In genomic region chr4:146333187-146333894, GRCh38 we compare ENCODE assay signal across 8 cellular contexts.
A peak's percentile ranks its signal among the peaks of the same experiment; 100 is the strongest.
DNase-seq lines count a peak whose midpoint lies in the region; ATAC-seq and TF ChIP-seq lines count a peak whose summit lies in the region.

No MANE protein-coding gene starts in this region.

- WGBS in ovary, 3 donors, result 42 to 54% (median 52%) methylated on average over 4 of the region's 4 CpGs

- TF ChIP-seq CTCF in epithelial cell of esophagus (IDR thresholded peaks at IDR 0.05; ENCODE audit: insufficient read depth, low read depth, low read length, missing control alignments) (no peak), ovary (IDR thresholded peaks at IDR 0.05) (no peak)

- no peak overlapping the region for H3K4me3 ChIP-seq in epithelial cell of esophagus (ENCODE audit: low read length)
- H3K4me3 ChIP-seq in ovary, result no peak overlapping the region
- H3K4me3 ChIP-seq in H7 (ENCODE audit: insufficient read depth, low read depth, low read length), result no peak overlapping the region

- no peaks in the 10 kb centered on the region for H3K36me3 Mint-ChIP-seq in activated CD4-positive, alpha-beta T cell treated with anti-CD3 and anti-CD28 coated beads for 36 hours (ENCODE audit: low read depth)

- intact Hi-C loops in activated CD4-positive, alpha-beta T cell treated with anti-CD3 and anti-CD28 coated beads for 36 hours (cut with DNase I, micrococcal nuclease), result loop anchor here in 1 of 2 experiments (1.0 kb wide), 1 partner anchor 90 kb away; no protein-coding TSS in a partner anchor
- intact Hi-C loops in ovary (cut with DNase I), result no loop called here

- no peaks in the 10 kb centered on the region for H3K9me3 Mint-ChIP-seq in activated CD4-positive, alpha-beta T cell treated with anti-CD3 and anti-CD28 coated beads for 36 hours (ENCODE audit: low read depth)

- H3K27ac ChIP-seq in ovary, result no peak overlapping the region

- CTCF ChIA-PET in activated CD4-positive, alpha-beta T cell treated with anti-CD3 and anti-CD28 coated beads for 36 hours (lab: Charles Lee), result interaction anchor here (0.6 to 1.1 kb wide), 5 partner anchors 9 to 756 kb away, joined by 3 to 6 read pairs (median 3); no protein-coding TSS in a partner anchor

- no peaks in the 10 kb centered on the region for H3K27me3 Mint-ChIP-seq in activated CD4-positive, alpha-beta T cell treated with anti-CD3 and anti-CD28 coated beads for 36 hours

- no peaks in the 10 kb centered on the region for H3K9me3 ChIP-seq in ovary

- ATAC-seq in activated CD4-positive, alpha-beta T cell treated with anti-CD3 and anti-CD28 coated beads for 36 hours, result peak; percentile 91
- peak; percentile 95 for ATAC-seq in HG02610 (IDR thresholded peaks at IDR 0.05; ENCODE audit: unreplicated experiment)

- H3K4me1 ChIP-seq in ovary (ENCODE audit: insufficient read depth), result peaks cover 2% of the 10 kb centered on the region

- H3K27ac Mint-ChIP-seq in activated CD4-positive, alpha-beta T cell treated with anti-CD3 and anti-CD28 coated beads for 36 hours, result no peak overlapping the region

- H3K27me3 ChIP-seq in ovary (no peaks in the 10 kb centered on the region), H7 (ENCODE audit: control insufficient read depth, insufficient read depth, low read length) (no peaks in the 10 kb centered on the region)

- no peaks in the 10 kb centered on the region for H3K36me3 ChIP-seq in ovary
- no peaks in the 10 kb centered on the region for H3K36me3 ChIP-seq in H7 (replicated peaks; ENCODE audit: control insufficient read depth, insufficient read depth, low read length)

- no peak for TF ChIP-seq POLR2A in ovary (IDR thresholded peaks at IDR 0.05)

- peaks cover 7% of the 10 kb centered on the region for H3K4me1 Mint-ChIP-seq in activated CD4-positive, alpha-beta T cell treated with anti-CD3 and anti-CD28 coated beads for 36 hours

- DNase-seq in activated CD4-positive, alpha-beta T cell treated with anti-CD3 and anti-CD28 coated beads for 36 hours, result peak; percentile 43
- no peak for DNase-seq in activated CD4-positive, alpha-beta T cell treated with anti-CD3 and anti-CD28 coated beads, Interleukin-2, amount 50 U/mL, for 4 hours
- peak; percentile 46 for DNase-seq in NCI-H226
- DNase-seq in epithelial cell of esophagus (ENCODE audit: low read depth), result peak; percentile 64
- DNase-seq in NCI-H128 (lab: John Stamatoyannopoulos, UW; ENCODE audit: unreplicated experiment), result no peak
- DNase-seq in ovary, result no peak
- no peak for DNase-seq in H7

- no peak overlapping the region for H3K4me3 Mint-ChIP-seq in activated CD4-positive, alpha-beta T cell treated with anti-CD3 and anti-CD28 coated beads for 36 hours

- TF ChIP-seq EP300 in ovary (IDR thresholded peaks at IDR 0.05), result no peak

- POLR2A ChIA-PET in activated CD4-positive, alpha-beta T cell treated with anti-CD3 and anti-CD28 coated beads for 36 hours (lab: Charles Lee), result interaction anchor here (0.7 kb wide), 1 partner anchor 886 kb away, joined by 4 read pairs; no protein-coding TSS in a partner anchor

Comparison
In these comparisons a context has a peak if more than half of its experiments do, and no peak if none do; other contexts are left out.
1. DNase-seq: peak in activated CD4-positive, alpha-beta T cell treated with anti-CD3 and anti-CD28 coated beads for 36 hours (single experiment), NCI-H226 (single experiment) and epithelial cell of esophagus (single experiment); none in activated CD4-positive, alpha-beta T cell treated with anti-CD3 and anti-CD28 coated beads, Interleukin-2, amount 50 U/mL, for 4 hours (0 of 2), NCI-H128 (single experiment), ovary (0 of 5) and H7 (single experiment).